Comparison of ENCODE assay signal across 28 cellular contexts in genomic region chr10:84230359-84230758, GRCh38. TPM values are rescaled to one million over a fixed set of nuclear protein-coding genes. Genes with fewer than 3 reads are reported as not detected.
"Had no signal": no experiment of that assay in that cellular context is flagged by ENCODE, and none has a peak within 500 bp of the region (broad histone marks: within the 10 kb centered on the region; RNA-seq: fewer than 3 reads in every experiment).

No MANE protein-coding gene starts in this region.

- ATAC-seq: left colon; naive thymus-derived CD4-positive, alpha-beta T cell; stimulated activated memory B cell treated with anti-CD40 and anti-IgM and Interleukin-4, amounts not matched to agents 10 μg/mL and 1 μg/mL and 100 μg/mL, for 72 hours had no signal

- H3K27ac ChIP-seq: coronary artery, right atrium auricular region, testis had no signal

- FAIRE-seq: endothelial cell of umbilical vein, urothelium cell line had no signal

- H3K4me3 ChIP-seq: coronary artery, right atrium auricular region, testis had no signal

- H3K27me3 ChIP-seq: right atrium auricular region, testis had no signal

- H3K9me3 ChIP-seq: right atrium auricular region, testis had no signal

- H3K36me3 ChIP-seq: right atrium auricular region had no signal

- DNase-seq: caudate nucleus; effector CD4-positive, alpha-beta T cell; endodermal cell; erythroblast; hippocampal formation; left colon; mammary epithelial cell; naive thymus-derived CD4-positive, alpha-beta T cell; nephron progenitor cell; stimulated activated CD4-positive, alpha-beta T cell treated with anti-CD3 and anti-CD28 coated beads, Interleukin-4, amount 100 ng/mL, for 1 hour; stimulated activated CD8-positive, alpha-beta memory T cell treated with anti-CD3 and anti-CD28 coated beads, Interleukin-4, amount 100 ng/mL, for 48 hours; testis; trophoblast cell had no signal

- H3K4me1 ChIP-seq: right atrium auricular region, testis had no signal

RNA-seq across cellular contexts. Expression of gene LRIT2, which starts 5.0 kb away (rescaled TPM):
- total RNA-seq: cerebellum; dermis microvascular lymphatic vessel endothelial cell; endodermal cell; endothelial cell of umbilical vein; fibroblast of lung; fibroblast of villous mesenchyme; kidney epithelial cell; left colon; mammary epithelial cell; mesenteric fat pad; mononuclear cell; naive thymus-derived CD4-positive, alpha-beta T cell; omental fat pad; pulmonary artery endothelial cell; right atrium auricular region; subcutaneous adipose tissue had no signal

RNA-seq across cellular contexts. Expression of gene LRIT1, which starts 11.0 kb away (rescaled TPM):
- total RNA-seq: cerebellum; dermis microvascular lymphatic vessel endothelial cell; endothelial cell of umbilical vein; fibroblast of lung; fibroblast of villous mesenchyme; kidney epithelial cell; left colon; mammary epithelial cell; mesenteric fat pad; mononuclear cell; naive thymus-derived CD4-positive, alpha-beta T cell; omental fat pad; pulmonary artery endothelial cell; right atrium auricular region; subcutaneous adipose tissue had no signal

RNA-seq across cellular contexts. Expression of gene RGR, which starts 14.5 kb away (rescaled TPM):
- total RNA-seq: dermis microvascular lymphatic vessel endothelial cell; endodermal cell; endothelial cell of umbilical vein; fibroblast of lung; fibroblast of villous mesenchyme; kidney epithelial cell; mammary epithelial cell; mesenteric fat pad; mononuclear cell; naive thymus-derived CD4-positive, alpha-beta T cell; pulmonary artery endothelial cell; right atrium auricular region had no signal

RNA-seq across cellular contexts. Expression of gene CDHR1, which starts 36.0 kb away (rescaled TPM):
- total RNA-seq: fibroblast of lung, pulmonary artery endothelial cell had no signal

RNA-seq across cellular contexts. Expression of gene GPR15LG, which starts 56.8 kb away (rescaled TPM):
- total RNA-seq: dermis microvascular lymphatic vessel endothelial cell; endodermal cell; endothelial cell of umbilical vein; fibroblast of lung; fibroblast of villous mesenchyme; kidney epithelial cell; mesenteric fat pad; mononuclear cell; naive thymus-derived CD4-positive, alpha-beta T cell; omental fat pad; pulmonary artery endothelial cell; right atrium auricular region; subcutaneous adipose tissue; testis had no signal
